In genomic region chr22:27629908-27630733, GRCh38 we compare ENCODE assay signal across 24 cellular contexts.
"Had no signal": no experiment of that assay in that cellular context is flagged by ENCODE, and none has a peak within 500 bp of the region (broad histone marks: within the 10 kb centered on the region; RNA-seq: fewer than 3 reads in every experiment).

No MANE protein-coding gene starts in this region.

- H2AFZ ChIP-seq: hepatocyte had no signal

- H3K27me3 ChIP-seq: hepatocyte had no signal

- H3K9me3 Mint-ChIP-seq: activated CD4-positive, alpha-beta T cell treated with anti-CD3 and anti-CD28 coated beads, Interleukin-2, amount 10 ng/mL, durations not matched to agents 7 days and 5 days; activated CD8-positive, alpha-beta T cell treated with anti-CD3 and anti-CD28 coated beads for 36 hours; T-helper 2 cell treated with Interferon-gamma antibody and Interleukin-4, amounts not matched to agents 5 μg/mL and 100 μg/mL, for 36 hours had no signal

- H3K4me3 ChIP-seq: hepatocyte, sigmoid colon, smooth muscle cell, stomach, suprapubic skin, transverse colon had no signal

- H3K4me1 ChIP-seq: sigmoid colon, stomach, suprapubic skin, transverse colon had no signal

- H3K27me3 Mint-ChIP-seq: activated CD4-positive, alpha-beta T cell treated with anti-CD3 and anti-CD28 coated beads, Interleukin-2, amount 10 ng/mL, durations not matched to agents 7 days and 5 days; activated CD8-positive, alpha-beta memory T cell treated with anti-CD3 and anti-CD28 coated beads, Interleukin-2, amount 10 ng/mL, durations not matched to agents 7 days and 5 days; activated naive CD4-positive, alpha-beta T cell treated with anti-CD3 and anti-CD28 coated beads, Interleukin-2, amount 10 ng/mL, durations not matched to agents 7 days and 5 days had no signal

- H3K79me2 ChIP-seq: hepatocyte had no signal

- H3K4me3 Mint-ChIP-seq: activated CD4-positive, alpha-beta T cell treated with anti-CD3 and anti-CD28 coated beads, Interleukin-2, amount 10 ng/mL, durations not matched to agents 7 days and 5 days; activated CD8-positive, alpha-beta memory T cell treated with anti-CD3 and anti-CD28 coated beads, Interleukin-2, amount 10 ng/mL, durations not matched to agents 7 days and 5 days; activated CD8-positive, alpha-beta T cell treated with anti-CD3 and anti-CD28 coated beads for 36 hours; activated naive CD4-positive, alpha-beta T cell treated with anti-CD3 and anti-CD28 coated beads, Interleukin-2, amount 10 ng/mL, durations not matched to agents 7 days and 5 days; nephron; stimulated activated memory B cell treated with anti-CD40 and anti-IgM and Interleukin-4, amounts not matched to agents 10 μg/mL and 1 μg/mL and 100 μg/mL, for 72 hours; T-helper 2 cell treated with Interferon-gamma antibody and Interleukin-4, amounts not matched to agents 5 μg/mL and 100 μg/mL, for 36 hours had no signal

- H3K36me3 Mint-ChIP-seq: activated CD8-positive, alpha-beta memory T cell treated with anti-CD3 and anti-CD28 coated beads, Interleukin-2, amount 10 ng/mL, durations not matched to agents 7 days and 5 days; activated naive CD4-positive, alpha-beta T cell treated with anti-CD3 and anti-CD28 coated beads, Interleukin-2, amount 10 ng/mL, durations not matched to agents 7 days and 5 days; stimulated activated memory B cell treated with anti-CD40 and anti-IgM and Interleukin-4, amounts not matched to agents 10 μg/mL and 1 μg/mL and 100 μg/mL, for 72 hours had no signal

- H3K36me3 ChIP-seq: sigmoid colon, stomach, suprapubic skin, transverse colon had no signal

- H3K9me3 ChIP-seq: sigmoid colon, stomach, suprapubic skin, transverse colon had no signal

- H3K4me2 ChIP-seq: hepatocyte, smooth muscle cell had no signal

- DNase-seq: activated CD4-positive, alpha-beta T cell treated with anti-CD3 and anti-CD28 coated beads, Interleukin-2, amount 10 ng/mL, durations not matched to agents 7 days and 5 days; activated CD4-positive, CD25-positive, alpha-beta regulatory T cell treated with anti-CD3 and anti-CD28 coated beads, Interleukin-2, amount 50 U/mL, for 72 hours; activated CD8-positive, alpha-beta memory T cell treated with anti-CD3 and anti-CD28 coated beads, Interleukin-2, amount 10 ng/mL, durations not matched to agents 7 days and 5 days; activated CD8-positive, alpha-beta T cell treated with anti-CD3 and anti-CD28 coated beads for 36 hours; activated effector memory CD4-positive, alpha-beta T cell treated with anti-CD3 and anti-CD28 coated beads, Interleukin-2, amount 50 U/mL, for 16 hours; activated naive CD4-positive, alpha-beta T cell treated with anti-CD3 and anti-CD28 coated beads, Interleukin-2, amount 10 ng/mL, durations not matched to agents 7 days and 5 days; activated T-cell treated with anti-CD3 and anti-CD28 coated beads for 4 hours; cerebellar nuclear complex; cortex of kidney; erythroblast; foreskin fibroblast; left cardiac atrium; occipital lobe; sigmoid colon; stimulated activated CD4-positive, alpha-beta T cell treated with anti-CD3 and anti-CD28 coated beads, Interleukin-15, amount 100 ng/mL, for 24 hours; stomach; transverse colon had no signal

- H3K4me1 Mint-ChIP-seq: activated CD4-positive, alpha-beta T cell treated with anti-CD3 and anti-CD28 coated beads, Interleukin-2, amount 10 ng/mL, durations not matched to agents 7 days and 5 days; activated CD8-positive, alpha-beta memory T cell treated with anti-CD3 and anti-CD28 coated beads, Interleukin-2, amount 10 ng/mL, durations not matched to agents 7 days and 5 days; activated naive CD4-positive, alpha-beta T cell treated with anti-CD3 and anti-CD28 coated beads, Interleukin-2, amount 10 ng/mL, durations not matched to agents 7 days and 5 days; stimulated activated memory B cell treated with anti-CD40 and anti-IgM and Interleukin-4, amounts not matched to agents 10 μg/mL and 1 μg/mL and 100 μg/mL, for 72 hours had no signal

- H3K27ac ChIP-seq: hepatocyte, sigmoid colon, stomach, suprapubic skin, transverse colon, VCaP had no signal

- H3K27ac Mint-ChIP-seq: activated CD4-positive, alpha-beta T cell treated with anti-CD3 and anti-CD28 coated beads, Interleukin-2, amount 10 ng/mL, durations not matched to agents 7 days and 5 days; activated CD8-positive, alpha-beta memory T cell treated with anti-CD3 and anti-CD28 coated beads, Interleukin-2, amount 10 ng/mL, durations not matched to agents 7 days and 5 days; activated CD8-positive, alpha-beta T cell treated with anti-CD3 and anti-CD28 coated beads for 36 hours; activated naive CD4-positive, alpha-beta T cell treated with anti-CD3 and anti-CD28 coated beads, Interleukin-2, amount 10 ng/mL, durations not matched to agents 7 days and 5 days; nephron; stimulated activated memory B cell treated with anti-CD40 and anti-IgM and Interleukin-4, amounts not matched to agents 10 μg/mL and 1 μg/mL and 100 μg/mL, for 72 hours; T-helper 2 cell treated with Interferon-gamma antibody and Interleukin-4, amounts not matched to agents 5 μg/mL and 100 μg/mL, for 36 hours had no signal
